20 cellular contexts compared by ENCODE assay signal in the genomic region with DNA sequence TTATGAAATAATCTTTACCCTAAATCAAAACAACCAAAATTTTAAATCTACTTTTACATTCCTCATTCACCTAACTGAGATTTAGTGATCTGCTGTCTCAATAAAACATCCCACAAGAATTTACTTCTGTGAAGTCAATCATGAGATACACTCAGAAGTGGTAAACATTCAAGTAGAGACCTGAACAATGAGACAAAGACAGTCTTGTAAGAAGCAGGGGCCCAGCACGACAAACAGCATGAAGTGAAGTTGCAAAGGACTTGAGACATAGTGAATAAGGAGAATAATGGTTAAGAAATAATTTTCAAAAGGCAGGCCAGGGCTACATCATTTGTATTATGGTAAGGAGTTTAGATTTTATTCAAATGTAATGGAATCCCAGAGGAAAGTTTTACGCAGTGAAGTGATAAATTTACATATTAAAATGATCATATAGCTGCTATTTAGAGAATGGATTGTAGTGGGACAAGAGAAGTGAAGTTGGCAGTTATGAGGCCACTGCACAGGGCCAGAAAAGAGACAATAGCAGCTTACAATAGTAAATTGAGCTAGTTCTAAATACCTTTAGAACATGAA.
"Had no signal": no experiment of that assay in that cellular context is flagged by ENCODE, and none has a peak within 500 bp of the region (broad histone marks: within the 10 kb centered on the region; RNA-seq: fewer than 3 reads in every experiment).

No MANE protein-coding gene starts in this region.

- ATAC-seq: activated naive CD4-positive, alpha-beta T cell treated with anti-CD3 and anti-CD28 coated beads, Interleukin-2, amount 50 U/mL, for 72 hours; activated T-cell treated with anti-CD3 and anti-CD28 coated beads, Interleukin-2, amount 50 U/mL, for 72 hours; heart right ventricle; left colon; lower lobe of right lung; stimulated activated memory B cell treated with anti-CD40 and anti-IgM and Interleukin-4, amounts not matched to agents 10 μg/mL and 1 μg/mL and 100 μg/mL, for 72 hours had no signal

- H3K27me3 ChIP-seq: heart right ventricle, tibial artery, vagina had no signal

- H3K4me3 ChIP-seq: heart right ventricle, lower lobe of right lung, tibial artery, vagina had no signal

- H3K27ac Mint-ChIP-seq: activated CD4-positive, alpha-beta T cell treated with anti-CD3 and anti-CD28 coated beads, Interleukin-2, amount 10 ng/mL, durations not matched to agents 7 days and 5 days; activated naive CD4-positive, alpha-beta T cell treated with anti-CD3 and anti-CD28 coated beads, Interleukin-2, amount 50 U/mL, for 72 hours; activated T-cell treated with anti-CD3 and anti-CD28 coated beads, Interleukin-2, amount 50 U/mL, for 72 hours; stimulated activated memory B cell treated with anti-CD40 and anti-IgM and Interleukin-4, amounts not matched to agents 10 μg/mL and 1 μg/mL and 100 μg/mL, for 72 hours; T-helper 2 cell treated with Interferon-gamma antibody and Interleukin-4, amounts not matched to agents 5 μg/mL and 100 μg/mL, for 36 hours had no signal

- H3K36me3 Mint-ChIP-seq: activated naive CD4-positive, alpha-beta T cell treated with anti-CD3 and anti-CD28 coated beads, Interleukin-2, amount 50 U/mL, for 72 hours had no signal

- H3K9me3 Mint-ChIP-seq: activated naive CD4-positive, alpha-beta T cell treated with anti-CD3 and anti-CD28 coated beads, Interleukin-2, amount 50 U/mL, for 72 hours; activated T-cell treated with anti-CD3 and anti-CD28 coated beads, Interleukin-2, amount 50 U/mL, for 72 hours; stimulated activated memory B cell treated with anti-CD40 and anti-IgM and Interleukin-4, amounts not matched to agents 10 μg/mL and 1 μg/mL and 100 μg/mL, for 72 hours; T-helper 2 cell treated with Interferon-gamma antibody and Interleukin-4, amounts not matched to agents 5 μg/mL and 100 μg/mL, for 36 hours had no signal

- H3K27ac ChIP-seq: heart right ventricle, lower lobe of right lung, tibial artery, vagina had no signal

- H3K9me3 ChIP-seq: lower lobe of right lung, tibial artery, vagina had no signal

- H3K4me1 Mint-ChIP-seq: activated CD4-positive, alpha-beta T cell treated with anti-CD3 and anti-CD28 coated beads, Interleukin-2, amount 10 ng/mL, durations not matched to agents 7 days and 5 days had no signal

- H3K27me3 Mint-ChIP-seq: activated CD4-positive, alpha-beta T cell treated with anti-CD3 and anti-CD28 coated beads, Interleukin-2, amount 10 ng/mL, durations not matched to agents 7 days and 5 days; naive B cell; stimulated activated memory B cell treated with anti-CD40 and anti-IgM and Interleukin-4, amounts not matched to agents 10 μg/mL and 1 μg/mL and 100 μg/mL, for 72 hours had no signal

- H3K4me1 ChIP-seq: heart right ventricle, lower lobe of right lung, tibial artery, vagina had no signal

- H3K36me3 ChIP-seq: tibial artery, vagina had no signal

- H3K4me3 Mint-ChIP-seq: activated CD4-positive, alpha-beta T cell treated with anti-CD3 and anti-CD28 coated beads, Interleukin-2, amount 10 ng/mL, durations not matched to agents 7 days and 5 days; activated T-cell treated with anti-CD3 and anti-CD28 coated beads, Interleukin-2, amount 50 U/mL, for 72 hours; naive B cell; stimulated activated memory B cell treated with anti-CD40 and anti-IgM and Interleukin-4, amounts not matched to agents 10 μg/mL and 1 μg/mL and 100 μg/mL, for 72 hours; T-helper 2 cell treated with Interferon-gamma antibody and Interleukin-4, amounts not matched to agents 5 μg/mL and 100 μg/mL, for 36 hours had no signal

- DNase-seq: activated CD4-positive, alpha-beta T cell treated with anti-CD3 and anti-CD28 coated beads, Interleukin-2, amount 10 ng/mL, durations not matched to agents 7 days and 5 days; activated CD8-positive, alpha-beta memory T cell treated with anti-CD3 and anti-CD28 coated beads, Interleukin-2, amount 50 U/mL, for 48 hours; activated gamma-delta T cell; activated T-cell treated with anti-CD3 and anti-CD28 coated beads, Interleukin-2, amount 50 U/mL, for 72 hours; central memory CD4-positive, alpha-beta T cell; cortex of kidney; effector CD4-positive, alpha-beta T cell; foreskin fibroblast; heart right ventricle; left colon; lower lobe of right lung; naive B cell; nucleus accumbens; posterior cingulate gyrus; retina; tibial artery had no signal
